ENCODE assay signal across 9 cellular contexts in genomic region chr5:164475339-164475977, GRCh38.
DNase-seq lines count a peak whose midpoint lies in the region; ATAC-seq, FAIRE-seq and TF ChIP-seq lines count a peak whose summit lies in the region.
"Had no signal": no experiment of that assay in that cellular context is flagged by ENCODE, and none has a peak within 500 bp of the region (broad histone marks: within the 10 kb centered on the region; RNA-seq: fewer than 3 reads in every experiment).

No MANE protein-coding gene starts in this region.

- WGBS in H1 (ENCODE audit: extremely low coverage in 1 of 2, insufficient coverage in 1 of 2, insufficient read length in 1 of 2, insufficient replicate concordance in 2 of 2, low coverage in 1 of 2, low lambda C conversion rate in 2 of 2, missing lambda C conversion rate in 1 of 2), 2 experiments: 72% methylated on average over 3 of the region's 3 CpGs; no CpG with 5 or more reads in 1 of the 2 experiments

- peak; percentile 88 to 91 for TF ChIP-seq RAD21 in H1 (IDR thresholded peaks at IDR 0.05 in 1 of 2, conservative IDR thresholded peaks at IDR 0.05 in 1 of 2; ENCODE audit: low read depth in 2 of 2, low read length in 2 of 2)

- H4K8ac ChIP-seq in H1 (ENCODE audit: extremely low read depth, insufficient read depth, low read length): no peak overlapping the region

- POLR2A ChIA-PET in H1 (lab: Charles Lee; ENCODE audit: partially characterized antibody): no interaction called here

- no peak overlapping the region for H3K14ac ChIP-seq in H1 (ENCODE audit: insufficient read length)

- H3K9me3 ChIP-seq in H1 (ENCODE audit: insufficient read depth in 2 of 2, low read depth in 1 of 2, low read length in 1 of 2) (no peaks in the 10 kb centered on the region), osteoblast (ENCODE audit: low read depth, low read length) (no peaks in the 10 kb centered on the region), gastrocnemius medialis (no peaks in the 10 kb centered on the region)

- ATAC-seq in GM19351 (IDR thresholded peaks at IDR 0.05; ENCODE audit: unreplicated experiment): no peak
- no peak for ATAC-seq in gastrocnemius medialis

- H3K4me1 ChIP-seq in H1 (replicated peaks in 1 of 4; ENCODE audit: control insufficient read depth in 3 of 4, insufficient read depth in 4 of 4, low read length in 3 of 4) (no peaks in the 10 kb centered on the region; a peak in 1 of 7 replicates), osteoblast (ENCODE audit: insufficient read depth, low read length) (no peaks in the 10 kb centered on the region), gastrocnemius medialis (no peaks in the 10 kb centered on the region)

- DNase-seq in DMS53 (lab: John Stamatoyannopoulos, UW) (peak; percentile 51), DMS53 treated with DMSO at 0.1 percent for 48 hours (lab: John Stamatoyannopoulos, UW; ENCODE audit: unreplicated experiment) (no peak), NCI-H460 (ENCODE audit: extremely low read depth, low read depth) (peak; percentile 42), H1 (ENCODE audit: low read depth in 1 of 2, low spot score in 2 of 2) (no peak), osteoblast (ENCODE audit: insufficient read length, low spot score, missing footprints) (peak; percentile 44), activated gamma-delta T cell treated with Interleukin-2 at 50 U/mL for 16 hours (no peak), gastrocnemius medialis (no peak)
- DNase-seq: activated B cell treated with CpG ODN at 0.5 μM for 24 hours had no signal

- H2BK120ac ChIP-seq in H1 (replicated peaks; ENCODE audit: low read depth, low read length): no peak overlapping the region

- H4K91ac ChIP-seq in H1 (replicated peaks; ENCODE audit: insufficient read length, low read length): no peak overlapping the region

- no peak overlapping the region for H2AFZ ChIP-seq in H1 (ENCODE audit: low read length)
- H2AFZ ChIP-seq in osteoblast (ENCODE audit: low read length): no peak overlapping the region

- H2AK5ac ChIP-seq in H1 (ENCODE audit: low read depth, low read length): no peak overlapping the region

- H3K27me3 ChIP-seq in H1 (replicated peaks in 1 of 4; ENCODE audit: control insufficient read depth in 3 of 4, extremely low read depth in 1 of 4, insufficient read depth in 3 of 4, low read length in 3 of 4) (no peaks in the 10 kb centered on the region), osteoblast (ENCODE audit: insufficient read depth, low read length) (no peaks in the 10 kb centered on the region), gastrocnemius medialis (no peaks in the 10 kb centered on the region)

- H3K79me1 ChIP-seq in H1 (ENCODE audit: low read depth, low read length): no peaks in the 10 kb centered on the region

- intact Hi-C loops in gastrocnemius medialis (cut with DNase I; ENCODE audit: low total_unique reads): no loop called here

- in situ Hi-C loops in gastrocnemius medialis (cut with MboI; ENCODE audit: low sequenced_read_pairs in 4 of 4): no loop called here

- no peak overlapping the region for H2BK20ac ChIP-seq in H1 (ENCODE audit: low read length)

- H3K9ac ChIP-seq in H1 (replicated peaks in 1 of 4; ENCODE audit: extremely low read depth in 1 of 4, low read depth in 3 of 4, low read length in 3 of 4): no peak overlapping the region

- peak; percentile 62 for FAIRE-seq in H1 (lab: Jason Lieb, UNC)

- no peak overlapping the region for H3K4ac ChIP-seq in H1 (replicated peaks; ENCODE audit: insufficient read length, low read depth, low read length)

- H2BK15ac ChIP-seq in H1 (ENCODE audit: low read length): no peak overlapping the region

- H3K4me3 ChIP-seq in H1 (ENCODE audit: extremely low read depth in 1 of 4, insufficient read depth in 2 of 4, low read depth in 3 of 4, low read length in 4 of 4) (no peak overlapping the region), osteoblast (ENCODE audit: insufficient read depth, low read length) (no peak overlapping the region), gastrocnemius medialis (no peak overlapping the region)

- no peak overlapping the region for H2BK12ac ChIP-seq in H1 (ENCODE audit: low read depth, low read length)

- TF ChIP-seq POLR2A in H1 (IDR thresholded peaks at IDR 0.05; ENCODE audit: control extremely low read depth in 1 of 2, low read depth in 2 of 2, low read length in 2 of 2) (no peak), gastrocnemius medialis (IDR thresholded peaks at IDR 0.05) (no peak)

- no peak overlapping the region for H3K23ac ChIP-seq in H1 (ENCODE audit: insufficient read length)

- H3K36me3 ChIP-seq in H1 (ENCODE audit: control insufficient read depth in 2 of 4, insufficient read depth in 4 of 4, low read length in 3 of 4) (no peaks in the 10 kb centered on the region), osteoblast (ENCODE audit: insufficient read depth, low read length) (no peaks in the 10 kb centered on the region), gastrocnemius medialis (no peaks in the 10 kb centered on the region)

- no peak overlapping the region for H2BK5ac ChIP-seq in H1 (ENCODE audit: low read depth, low read length)

- H3K18ac ChIP-seq in H1 (ENCODE audit: extremely low read depth, low read length): no peak overlapping the region

- TF ChIP-seq EP300 in H1 (IDR thresholded peaks at IDR 0.05; ENCODE audit: borderline replicate concordance in 1 of 2, low read depth in 2 of 2, low read length in 2 of 2): no peak

- no peaks in the 10 kb centered on the region for H3K23me2 ChIP-seq in H1 (ENCODE audit: low read depth, low read length)

- H3K79me2 ChIP-seq in H1 (ENCODE audit: control insufficient read depth in 1 of 2, insufficient read depth in 2 of 2, low read length in 2 of 2) (no peaks in the 10 kb centered on the region), osteoblast (ENCODE audit: insufficient read depth, low read length) (no peaks in the 10 kb centered on the region)

- H3K4me2 ChIP-seq in H1 (ENCODE audit: insufficient read depth in 1 of 2, low read depth in 2 of 2, low read length in 2 of 2): no peak overlapping the region
- H3K4me2 ChIP-seq in osteoblast (ENCODE audit: insufficient read depth, low read length): no peak overlapping the region

- TF ChIP-seq CTCF in H1 (IDR thresholded peaks at IDR 0.05; ENCODE audit: control extremely low read depth in 1 of 3, insufficient read depth in 1 of 3, low read depth in 1 of 3, low read length in 3 of 3): peak in 2 of 3 experiments; percentile 57 to 59; a peak in 3 of 4 replicates
- TF ChIP-seq CTCF in osteoblast (IDR thresholded peaks at IDR 0.05; ENCODE audit: extremely low read depth, low read depth, low read length): peak; percentile 67
- no peak for TF ChIP-seq CTCF in gastrocnemius medialis (IDR thresholded peaks at IDR 0.05 in 4 of 5, conservative IDR thresholded peaks at IDR 0.05 in 1 of 5)

- CTCF ChIA-PET in H1 (lab: Charles Lee; ENCODE audit: partially characterized antibody): interaction anchor here (0.9 to 3.9 kb wide), 13 partner anchors 13 to 910 kb away, joined by 3 to 15 read pairs (median 4); no protein-coding TSS in a partner anchor

- H4K20me1 ChIP-seq in H1 (replicated peaks in 1 of 2; ENCODE audit: control insufficient read depth in 1 of 2, insufficient read depth in 2 of 2, low read length in 2 of 2): no peaks in the 10 kb centered on the region
- no peaks in the 10 kb centered on the region for H4K20me1 ChIP-seq in osteoblast (ENCODE audit: insufficient read depth, low read length)

- H4K5ac ChIP-seq in H1 (ENCODE audit: insufficient read length, low read depth, low read length): no peak overlapping the region

- H3K56ac ChIP-seq in H1 (replicated peaks; ENCODE audit: insufficient read length, low read depth, low read length): no peak overlapping the region

- no peak overlapping the region for H3K27ac ChIP-seq in H1 (ENCODE audit: low read depth, low read length)
- H3K27ac ChIP-seq in osteoblast (ENCODE audit: low read depth, low read length): no peak overlapping the region
- H3K27ac ChIP-seq in gastrocnemius medialis: no peak overlapping the region

TF ChIP-seq in H1, 55 proteins besides CTCF, POLR2A, EP300 and RAD21:
- TF ChIP-seq HDAC6 (IDR thresholded peaks at IDR 0.05; ENCODE audit: low read depth, low read length): no peak

Comparison
In these comparisons a context has a peak if more than half of its experiments do, and no peak if none do; other contexts are left out.
1. DNase-seq: peak in DMS53 (single experiment), NCI-H460 (single experiment) and osteoblast (single experiment); none in DMS53 treated with DMSO at 0.1 percent for 48 hours (single experiment), H1 (0 of 2), activated gamma-delta T cell treated with Interleukin-2 at 50 U/mL for 16 hours (single experiment) and gastrocnemius medialis (0 of 2).
2. CTCF ChIP-seq: peak in H1 (2 of 3) and osteoblast (single experiment); none in gastrocnemius medialis (0 of 5).